ENCODE assay signal across 9 cellular contexts in the genomic region with DNA sequence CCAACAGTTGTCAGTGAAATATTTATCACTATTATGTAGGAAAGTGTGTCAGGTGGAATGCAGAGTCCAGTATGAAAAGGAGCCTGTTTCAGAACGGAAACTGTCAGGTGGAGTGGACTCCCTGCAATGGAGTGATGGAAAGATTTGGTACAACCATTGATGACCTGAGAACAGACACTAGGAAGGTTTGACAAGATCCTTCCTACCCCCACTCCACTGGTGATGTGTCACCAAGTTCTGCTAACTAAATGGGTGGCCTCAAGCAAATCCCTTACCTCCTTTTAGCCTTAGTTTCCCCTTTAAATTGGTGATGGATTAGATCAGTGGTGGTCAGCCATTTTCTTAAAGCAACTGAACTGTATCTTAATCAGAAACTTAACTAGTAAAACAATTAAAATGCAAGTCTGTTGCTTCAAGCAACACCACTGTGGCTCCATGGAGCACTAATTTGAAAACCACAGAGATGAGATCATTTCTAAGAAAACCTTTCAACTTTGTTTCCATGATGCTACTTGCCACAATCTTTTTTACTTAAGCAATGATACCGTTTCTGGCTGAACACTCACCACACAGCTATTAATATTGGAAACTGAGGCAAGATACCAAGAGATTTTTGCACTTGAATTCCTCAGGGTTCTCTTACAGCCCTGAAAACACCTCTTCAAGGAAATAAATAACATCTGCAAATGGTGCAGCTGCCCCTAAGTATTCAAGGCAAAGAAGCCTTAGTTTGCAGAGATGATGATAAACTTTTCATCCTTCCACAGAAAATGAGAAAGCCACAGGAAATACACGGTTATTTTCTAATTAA.
DNase-seq lines count a peak whose midpoint lies in the region; ATAC-seq and TF ChIP-seq lines count a peak whose summit lies in the region.
"Had no signal": no experiment of that assay in that cellular context is flagged by ENCODE, and none has a peak within 500 bp of the region (broad histone marks: within the 10 kb centered on the region; RNA-seq: fewer than 3 reads in every experiment).

No MANE protein-coding gene starts in this region.

- H3K27me3 Mint-ChIP-seq in activated CD4-positive, alpha-beta memory T cell treated with anti-CD3 and anti-CD28 coated beads for 36 hours, result no peaks in the 10 kb centered on the region
- peaks cover 0 to 4% (median 0%) of the 10 kb centered on the region in 5 donors for H3K27me3 Mint-ChIP-seq in naive thymus-derived CD8-positive, alpha-beta T cell

- no peaks in the 10 kb centered on the region for H3K9me3 Mint-ChIP-seq in activated CD4-positive, alpha-beta memory T cell treated with anti-CD3 and anti-CD28 coated beads for 36 hours
- H3K9me3 Mint-ChIP-seq in naive thymus-derived CD8-positive, alpha-beta T cell, result no peaks in the 10 kb centered on the region

- no peak overlapping the region for H3K4me2 ChIP-seq in OCI-LY7 (ENCODE audit: low read length)

- H3K27me3 ChIP-seq in sigmoid colon, result peaks cover 0 to 20% (median 6%) of the 10 kb centered on the region in 3 donors

- H3K9me3 ChIP-seq in sigmoid colon, result peaks cover 0 to under 1% (median 0%) of the 10 kb centered on the region in 4 donors
- no peaks in the 10 kb centered on the region for H3K9me3 ChIP-seq in OCI-LY7 (ENCODE audit: low read length)

- H3K27ac ChIP-seq in sigmoid colon (no peak overlapping the region), OCI-LY7 (ENCODE audit: low read depth, low read length, poor library complexity, severe bottlenecking) (no peak overlapping the region)

- peaks cover 0 to 24% (median 1%) of the 10 kb centered on the region in 4 donors for H3K36me3 ChIP-seq in sigmoid colon
- H3K36me3 ChIP-seq in OCI-LY7 (ENCODE audit: insufficient read depth, low read length), result peaks cover 23% of the 10 kb centered on the region; the same call in 1 of the 2 replicates

- no peaks in the 10 kb centered on the region for H4K20me1 ChIP-seq in OCI-LY7 (ENCODE audit: insufficient read depth, low read length)

- DNase-seq in GM13977 (ENCODE audit: low spot score), result peak; percentile 78
- DNase-seq in activated CD4-positive, alpha-beta memory T cell treated with anti-CD3 and anti-CD28 coated beads for 36 hours, result peak; percentile 69
- peak in 4 of 10 donors; percentile 22 to 78 (median 64) for DNase-seq in naive thymus-derived CD8-positive, alpha-beta T cell
- DNase-seq in sigmoid colon, result no peak
- DNase-seq in NCI-H524 (lab: John Stamatoyannopoulos, UW), result no peak
- DNase-seq in NCI-H2107 treated with DMSO at 0.1 percent for 48 hours (lab: John Stamatoyannopoulos, UW; ENCODE audit: unreplicated experiment), result no peak
- DNase-seq in OCI-LY7 (ENCODE audit: low spot score), result no peak
- DNase-seq: EL had no signal

- CTCF ChIA-PET in activated CD4-positive, alpha-beta memory T cell treated with anti-CD3 and anti-CD28 coated beads for 36 hours (lab: Charles Lee), result interaction anchor here (0.9 kb wide), 1 partner anchor 289 kb away, joined by 3 read pairs; no protein-coding TSS in a partner anchor
- CTCF ChIA-PET in OCI-LY7 (lab: Charles Lee; ENCODE audit: unreplicated experiment), result interaction anchor here (0.6 kb wide), 1 partner anchor 9 kb away, joined by 3 read pairs; no protein-coding TSS in a partner anchor

- peaks cover 0 to 10% (median 10%) of the 10 kb centered on the region in 4 donors for H3K4me1 ChIP-seq in sigmoid colon
- no peaks in the 10 kb centered on the region for H3K4me1 ChIP-seq in OCI-LY7 (ENCODE audit: insufficient read depth, low read length, poor library complexity, severe bottlenecking)

- peaks cover 8% of the 10 kb centered on the region for H3K36me3 Mint-ChIP-seq in activated CD4-positive, alpha-beta memory T cell treated with anti-CD3 and anti-CD28 coated beads for 36 hours
- H3K36me3 Mint-ChIP-seq in naive thymus-derived CD8-positive, alpha-beta T cell, result peaks cover 0 to 8% (median 7%) of the 10 kb centered on the region in 3 donors

- no peak for TF ChIP-seq POLR2A in sigmoid colon (IDR thresholded peaks at IDR 0.05)

- in situ Hi-C loops in GM13977 (cut with MboI; ENCODE audit: low pct_unique_long_range_greater_than_20kb, low sequenced_read_pairs, unreplicated experiment), result no loop called here

- WGBS in sigmoid colon, 2 donors, result 71 to 85% methylated on average over 3 of the region's 3 CpGs

- peak overlapping the region; percentile 98 for H3K27ac Mint-ChIP-seq in activated CD4-positive, alpha-beta memory T cell treated with anti-CD3 and anti-CD28 coated beads for 36 hours
- H3K27ac Mint-ChIP-seq in naive thymus-derived CD8-positive, alpha-beta T cell, result peak overlapping the region; percentile 90 to 98 (median 95)

- no TSS peak for BruUV-seq in OCI-LY7 (replicated peaks; lab: Mats Ljungman, UMichigan)

- no peak for TF ChIP-seq EP300 in sigmoid colon (IDR thresholded peaks at IDR 0.05)

- no peak for TF ChIP-seq CTCF in GM13977 (IDR thresholded peaks at IDR 0.05; ENCODE audit: extremely low read depth, insufficient read depth, missing control alignments)
- no peak for TF ChIP-seq CTCF in sigmoid colon (IDR thresholded peaks at IDR 0.05)
- no peak for TF ChIP-seq CTCF in OCI-LY7 (conservative IDR thresholded peaks at IDR 0.05; ENCODE audit: low read length)

- no peaks in the 10 kb centered on the region for H3K9me2 ChIP-seq in OCI-LY7 (ENCODE audit: insufficient read depth, low read length)

- POLR2A ChIA-PET in activated CD4-positive, alpha-beta memory T cell treated with anti-CD3 and anti-CD28 coated beads for 36 hours (lab: Charles Lee), result no interaction called here
- POLR2A ChIA-PET in naive thymus-derived CD8-positive, alpha-beta T cell (lab: Charles Lee), result interaction anchor here (1.6 kb wide), 2 partner anchors 19 to 140 kb away, joined by 3 read pairs; no protein-coding TSS in a partner anchor
- POLR2A ChIA-PET in OCI-LY7 (lab: Charles Lee), result no interaction called here

- ATAC-seq in HG02798 (IDR thresholded peaks at IDR 0.05; ENCODE audit: poor library complexity, unreplicated experiment), result peak; percentile 58
- ATAC-seq in naive thymus-derived CD8-positive, alpha-beta T cell, result peak; percentile 30 to 53

- H3K4me1 Mint-ChIP-seq in activated CD4-positive, alpha-beta memory T cell treated with anti-CD3 and anti-CD28 coated beads for 36 hours (ENCODE audit: low read depth), result peaks cover 67% of the 10 kb centered on the region
- H3K4me1 Mint-ChIP-seq in naive thymus-derived CD8-positive, alpha-beta T cell, result peaks cover 36 to 82% (median 74%) of the 10 kb centered on the region in 4 donors

- peak overlapping the region; percentile 3 for H3K4me3 Mint-ChIP-seq in activated CD4-positive, alpha-beta memory T cell treated with anti-CD3 and anti-CD28 coated beads for 36 hours
- H3K4me3 Mint-ChIP-seq in naive thymus-derived CD8-positive, alpha-beta T cell, result peak overlapping the region; percentile 7 to 86 (median 70)

- H3K79me2 ChIP-seq in OCI-LY7 (ENCODE audit: insufficient read depth, low read depth, low read length), result no peaks in the 10 kb centered on the region

- no peak overlapping the region for H2AFZ ChIP-seq in OCI-LY7 (ENCODE audit: low read length)

- H3K4me3 ChIP-seq in sigmoid colon (no peak overlapping the region), OCI-LY7 (ENCODE audit: low read depth, low read length, poor library complexity, severe bottlenecking) (no peak overlapping the region)

- intact Hi-C loops in activated CD4-positive, alpha-beta memory T cell treated with anti-CD3 and anti-CD28 coated beads for 36 hours (cut with micrococcal nuclease), result loop anchor here (1.0 to 10.0 kb wide), 4 partner anchors 135 to 459 kb away; no protein-coding TSS in a partner anchor
- intact Hi-C loops in sigmoid colon (cut with DNase I), result no loop called here
- intact Hi-C loops in OCI-LY7 (cut with micrococcal nuclease; ENCODE audit: unreplicated experiment), result no loop called here

Comparison
In these comparisons a context has a peak if more than half of its experiments do, and no peak if none do; other contexts are left out.
1. DNase-seq: peak in GM13977 (single experiment) and activated CD4-positive, alpha-beta memory T cell treated with anti-CD3 and anti-CD28 coated beads for 36 hours (single experiment); none in sigmoid colon (single experiment), NCI-H524 (0 of 2), NCI-H2107 treated with DMSO at 0.1 percent for 48 hours (single experiment) and OCI-LY7 (single experiment).